ENCODE assay signal across 10 cellular contexts in genomic region chr11:14414470-14415461, GRCh38. TPM values are rescaled to one million over a fixed set of nuclear protein-coding genes. Genes with fewer than 3 reads are reported as not detected.
DNase-seq lines count a peak whose midpoint lies in the region; ATAC-seq, FAIRE-seq and TF ChIP-seq lines count a peak whose summit lies in the region.
"Had no signal": no experiment of that assay in that cellular context is flagged by ENCODE, and none has a peak within 500 bp of the region (broad histone marks: within the 10 kb centered on the region; RNA-seq: fewer than 3 reads in every experiment).

No MANE protein-coding gene starts in this region.

- FAIRE-seq in frontal cortex (lab: Jason Lieb, UNC), result no peak

- no peak overlapping the region for H3K4me3 ChIP-seq in effector memory CD4-positive, alpha-beta T cell (ENCODE audit: insufficient read depth, low read depth, low read length, poor library complexity, severe bottlenecking)
- H3K4me3 ChIP-seq: lung had no signal

- peak; percentile 70 for ATAC-seq in HG02973 (IDR thresholded peaks at IDR 0.05; ENCODE audit: unreplicated experiment)
- ATAC-seq in activated CD4-positive, CD25-positive, alpha-beta regulatory T cell treated with anti-CD3 and anti-CD28 coated beads, Interleukin-2, amount 50 U/mL, for 24 hours, result peak; percentile 99

- H3K27me3 ChIP-seq in effector memory CD4-positive, alpha-beta T cell (replicated peaks; ENCODE audit: control insufficient read depth, insufficient read depth, low read length, poor library complexity, severe bottlenecking), result no peaks in the 10 kb centered on the region

- H3K36me3 ChIP-seq in effector memory CD4-positive, alpha-beta T cell (ENCODE audit: control insufficient read depth, insufficient read depth, low read length), result no peaks in the 10 kb centered on the region

- no peak for TF ChIP-seq CTCF in GM13977 (IDR thresholded peaks at IDR 0.05; ENCODE audit: extremely low read depth, insufficient read depth, missing control alignments)

- in situ Hi-C loops in GM13977 (cut with MboI; ENCODE audit: low pct_unique_long_range_greater_than_20kb, low sequenced_read_pairs, unreplicated experiment), result no loop called here

- H3K27ac ChIP-seq in effector memory CD4-positive, alpha-beta T cell (ENCODE audit: insufficient read depth, low read length, poor library complexity, severe bottlenecking), result peak overlapping the region; percentile 35
- H3K27ac ChIP-seq: HL-60 had no signal

- peaks cover 17% of the 10 kb centered on the region for H3K4me1 ChIP-seq in effector memory CD4-positive, alpha-beta T cell (ENCODE audit: control insufficient read depth, insufficient read depth, low read length, poor library complexity, severe bottlenecking)

- no peaks in the 10 kb centered on the region for H3K9me3 ChIP-seq in effector memory CD4-positive, alpha-beta T cell (ENCODE audit: control insufficient read depth, low read length)

- DNase-seq in GM13977 (ENCODE audit: low spot score) (peak; percentile 36), retina (no peak), frontal cortex (ENCODE audit: low spot score in 2 of 2) (no peak), GF-D8 (lab: John Stamatoyannopoulos, UW) (no peak)
- DNase-seq in effector memory CD4-positive, alpha-beta T cell, result peak; percentile 44 to 57 (median 55)
- peak; percentile 59 to 65 for DNase-seq in stimulated activated CD8-positive, alpha-beta memory T cell treated with anti-CD3 and anti-CD28 coated beads, Interleukin-2, amount 100 ng/mL, for 48 hours (ENCODE audit: low read depth in 2 of 2)

RNA-seq across cellular contexts. Expression of gene RRAS2, which starts 55.8 kb away (rescaled TPM):
- total RNA-seq in frontal cortex, result 58.3 TPM

Comparison
In these comparisons a context has a peak if more than half of its experiments do, and no peak if none do; other contexts are left out.
1. DNase-seq: peak in GM13977 (single experiment), effector memory CD4-positive, alpha-beta T cell (3 of 3) and stimulated activated CD8-positive, alpha-beta memory T cell treated with anti-CD3 and anti-CD28 coated beads, Interleukin-2, amount 100 ng/mL, for 48 hours (2 of 2); none in retina (single experiment), frontal cortex (0 of 2) and GF-D8 (single experiment).